Comparison of ENCODE assay signal across 22 cellular contexts in the genomic region with DNA sequence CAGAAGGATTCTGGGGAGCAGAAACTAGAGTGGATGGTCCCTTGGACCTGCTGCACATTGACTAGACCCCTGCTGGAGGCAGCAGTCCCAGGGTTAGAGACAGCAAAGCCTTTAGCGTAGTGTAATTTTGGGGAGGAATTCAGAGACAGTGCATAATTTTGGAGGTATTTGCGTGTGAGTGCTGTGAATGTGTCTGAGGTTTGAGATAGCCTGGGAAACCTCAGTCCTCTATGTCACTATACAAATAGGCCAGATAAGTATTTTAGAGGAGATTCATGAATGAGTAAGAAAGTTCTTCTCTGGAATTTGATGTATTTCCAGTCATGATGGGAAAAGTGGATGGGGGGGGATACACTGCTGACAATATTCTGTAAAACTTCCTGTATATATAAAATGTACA.
"Had no signal": no experiment of that assay in that cellular context is flagged by ENCODE, and none has a peak within 500 bp of the region (broad histone marks: within the 10 kb centered on the region; RNA-seq: fewer than 3 reads in every experiment).

No MANE protein-coding gene starts in this region.

- H3K4me1 ChIP-seq: neural progenitor cell, upper lobe of right lung, vagina had no signal

- H2AFZ ChIP-seq: hepatocyte, neural progenitor cell had no signal

- H3K27ac ChIP-seq: coronary artery, hepatocyte, neural progenitor cell, pancreas, tibial artery, upper lobe of right lung, vagina had no signal

- DNase-seq: effector CD4-positive, alpha-beta T cell; foreskin fibroblast; kidney; left colon; left ventricle myocardium superior; mesenchymal stem cell; midbrain; nucleus accumbens; pancreas; right cardiac atrium; stimulated activated CD4-positive, alpha-beta T cell treated with anti-CD3 and anti-CD28 coated beads, Interleukin-4, amount 100 ng/mL, for 1 hour; stimulated activated CD8-positive, alpha-beta memory T cell treated with anti-CD3 and anti-CD28 coated beads, Interleukin-4, amount 100 ng/mL, for 48 hours; stimulated activated naive CD8-positive, alpha-beta T cell treated with anti-CD3 and anti-CD28 coated beads, Interleukin-15, Interleukin-2, amounts not matched to agents 100 U/mL and 50 U/mL, for 24 hours; tibial artery; upper lobe of right lung had no signal

- H3K4me3 ChIP-seq: coronary artery, hepatocyte, lung, neural progenitor cell, pancreas, tibial artery, upper lobe of right lung, vagina had no signal

- ATAC-seq: left colon; left ventricle myocardium superior; natural killer cell treated with Interleukin-12 subunit alpha and Interleukin-12 subunit beta and Interleukin-15 and Interleukin-18, amount 100 ng/mL, for 72 hours; pancreas; right cardiac atrium; stimulated activated effector memory CD8-positive, alpha-beta T cell treated with anti-CD3 and anti-CD28 coated beads, Interleukin-12 subunit alpha, Interleukin-12 subunit beta, amount 100 ng/mL, for 72 hours; stimulated activated naive CD8-positive, alpha-beta T cell treated with anti-CD3 and anti-CD28 coated beads, Interleukin-15, Interleukin-2, amounts not matched to agents 100 U/mL and 50 U/mL, for 24 hours; upper lobe of right lung had no signal

- H3K27me3 ChIP-seq: hepatocyte, neural progenitor cell, pancreas, tibial artery, upper lobe of right lung, vagina had no signal

- H3K4me2 ChIP-seq: hepatocyte, neural progenitor cell had no signal

- H3K79me2 ChIP-seq: hepatocyte had no signal

- H3K9me3 ChIP-seq: pancreas, tibial artery, upper lobe of right lung, vagina had no signal

- H3K36me3 ChIP-seq: neural progenitor cell, pancreas, tibial artery, upper lobe of right lung, vagina had no signal

- H3K9ac ChIP-seq: neural progenitor cell had no signal
